In genomic region chr10:80159166-80159888, GRCh38 we compare ENCODE assay signal across 1 cellular context.
TF ChIP-seq lines count a peak whose summit lies in the region.

No MANE protein-coding gene starts in this region.

TF ChIP-seq in IMR-90, 13 proteins besides CTCF, POLR2A, EP300 and RAD21:
- no peak for TF ChIP-seq MXI1 (IDR thresholded peaks at IDR 0.05; ENCODE audit: borderline replicate concordance, low read depth, low read length)
- no peak for TF ChIP-seq BHLHE40 (IDR thresholded peaks at IDR 0.05; ENCODE audit: low read depth, low read length)
- TF ChIP-seq ELK1 (IDR thresholded peaks at IDR 0.05; ENCODE audit: borderline replicate concordance, low read depth, low read length), result no peak
